16 cellular contexts compared by ENCODE assay signal in genomic region chr5:179276838-179277395, GRCh38.
DNase-seq lines count a peak whose midpoint lies in the region; ATAC-seq and TF ChIP-seq lines count a peak whose summit lies in the region.
"Had no signal": no experiment of that assay in that cellular context is flagged by ENCODE, and none has a peak within 500 bp of the region (broad histone marks: within the 10 kb centered on the region; RNA-seq: fewer than 3 reads in every experiment).

No MANE protein-coding gene starts in this region.

- H4K20me1 ChIP-seq in OCI-LY7 (ENCODE audit: insufficient read depth, low read length) = no peaks in the 10 kb centered on the region

- H3K27me3 ChIP-seq in duodenal mucosa (ENCODE audit: control insufficient read depth in 1 of 2, insufficient read depth in 2 of 2, low read length in 2 of 2) (no peaks in the 10 kb centered on the region), lower lobe of right lung (ENCODE audit: low read depth) (no peaks in the 10 kb centered on the region)

- H3K4me3 ChIP-seq in duodenal mucosa (ENCODE audit: low read depth in 1 of 2, low read length in 2 of 2) (no peak overlapping the region), lower lobe of right lung (no peak overlapping the region), OCI-LY7 (ENCODE audit: low read depth, low read length, poor library complexity, severe bottlenecking) (no peak overlapping the region)

- no peak overlapping the region for H2AFZ ChIP-seq in OCI-LY7 (ENCODE audit: low read length)

- no peak overlapping the region for H3K9ac ChIP-seq in duodenal mucosa (ENCODE audit: low read depth in 1 of 2, low read length in 2 of 2)

- H3K4me1 Mint-ChIP-seq in HFFc6 (ENCODE audit: low read depth) (peaks cover 60% of the 10 kb centered on the region), type B pancreatic cell (ENCODE audit: unreplicated experiment) (peaks cover 18% of the 10 kb centered on the region)
- H3K4me1 Mint-ChIP-seq in activated CD4-positive, alpha-beta T cell treated with anti-CD3 and anti-CD28 coated beads, Interleukin-2, amount 10 ng/mL, durations not matched to agents 24 days and 14 days = no peaks in the 10 kb centered on the region
- H3K4me1 Mint-ChIP-seq: activated naive CD4-positive, alpha-beta T cell treated with anti-CD3 and anti-CD28 coated beads, Interleukin-2, amount 50 U/mL, for 24 hours had no signal

- CTCF ChIA-PET in OCI-LY7 (lab: Charles Lee; ENCODE audit: unreplicated experiment) = no interaction called here

- intact Hi-C loops in lower lobe of right lung (cut with DNase I) (no loop called here), OCI-LY7 (cut with micrococcal nuclease; ENCODE audit: unreplicated experiment) (no loop called here)
- intact Hi-C loops in activated CD4-positive, alpha-beta T cell treated with anti-CD3 and anti-CD28 coated beads, Interleukin-2, amount 10 ng/mL, durations not matched to agents 24 days and 14 days (cut with micrococcal nuclease) = no loop called here

- no peaks in the 10 kb centered on the region for H3K36me3 ChIP-seq in duodenal mucosa (ENCODE audit: control insufficient read depth in 1 of 2, insufficient read depth in 2 of 2, low read length in 2 of 2)
- H3K36me3 ChIP-seq in lower lobe of right lung = peaks cover 3% of the 10 kb centered on the region
- H3K36me3 ChIP-seq in OCI-LY7 (ENCODE audit: insufficient read depth, low read length) = no peaks in the 10 kb centered on the region

- H3K27ac Mint-ChIP-seq in HFFc6 (peak overlapping the region; percentile 100), type B pancreatic cell (no peak overlapping the region)
- no peak overlapping the region for H3K27ac Mint-ChIP-seq in activated CD4-positive, alpha-beta T cell treated with anti-CD3 and anti-CD28 coated beads, Interleukin-2, amount 10 ng/mL, durations not matched to agents 24 days and 14 days
- H3K27ac Mint-ChIP-seq: activated naive CD4-positive, alpha-beta T cell treated with anti-CD3 and anti-CD28 coated beads, Interleukin-2, amount 50 U/mL, for 24 hours; T-helper 2 cell treated with Interferon-gamma antibody and Interleukin-4, amounts not matched to agents 5 μg/mL and 100 μg/mL, for 36 hours had no signal

- no peak for ATAC-seq in lower lobe of right lung
- ATAC-seq: stimulated activated naive CD8-positive, alpha-beta T cell treated with anti-CD3 and anti-CD28 coated beads, Interleukin-15, Interleukin-2, amounts not matched to agents 100 U/mL and 50 U/mL, for 24 hours had no signal

- H3K9me2 ChIP-seq in OCI-LY7 (ENCODE audit: insufficient read depth, low read length) = no peaks in the 10 kb centered on the region

- peak; percentile 67 for TF ChIP-seq CTCF in HFFc6 (IDR thresholded peaks at IDR 0.05)
- TF ChIP-seq CTCF in lower lobe of right lung (IDR thresholded peaks at IDR 0.05) = no peak
- TF ChIP-seq CTCF in type B pancreatic cell (conservative IDR thresholded peaks at IDR 0.05) = peak; percentile 37
- TF ChIP-seq CTCF in OCI-LY7 (conservative IDR thresholded peaks at IDR 0.05; ENCODE audit: low read length) = no peak

- POLR2A ChIA-PET in OCI-LY7 (lab: Charles Lee) = no interaction called here

- H3K9me3 Mint-ChIP-seq in HFFc6 (no peaks in the 10 kb centered on the region), type B pancreatic cell (no peaks in the 10 kb centered on the region)
- H3K9me3 Mint-ChIP-seq in activated CD4-positive, alpha-beta T cell treated with anti-CD3 and anti-CD28 coated beads, Interleukin-2, amount 10 ng/mL, durations not matched to agents 24 days and 14 days = no peaks in the 10 kb centered on the region
- H3K9me3 Mint-ChIP-seq: activated naive CD4-positive, alpha-beta T cell treated with anti-CD3 and anti-CD28 coated beads, Interleukin-2, amount 50 U/mL, for 24 hours; T-helper 2 cell treated with Interferon-gamma antibody and Interleukin-4, amounts not matched to agents 5 μg/mL and 100 μg/mL, for 36 hours had no signal

- DNase-seq in HFFc6 (no peak), lower lobe of right lung (peak; percentile 33), type B pancreatic cell (ENCODE audit: extremely low spot score, unreplicated experiment) (no peak), OCI-LY7 (ENCODE audit: low spot score) (no peak)
- no peak for DNase-seq in activated CD4-positive, alpha-beta T cell treated with anti-CD3 and anti-CD28 coated beads, Interleukin-2, amount 10 ng/mL, durations not matched to agents 24 days and 14 days
- DNase-seq in activated CD4-positive, alpha-beta T cell treated with anti-CD3 and anti-CD28 coated beads for 1 hour = no peak
- DNase-seq: activated CD8-positive, alpha-beta memory T cell treated with anti-CD3 and anti-CD28 coated beads for 24 hours; dermis blood vessel endothelial cell; Karpas-422; NCI-H2171; OCI-M1; stimulated activated CD4-positive, alpha-beta T cell treated with anti-CD3 and anti-CD28 coated beads, Interleukin-4, amount 100 ng/mL, for 24 hours; stimulated activated naive CD8-positive, alpha-beta T cell treated with anti-CD3 and anti-CD28 coated beads, Interleukin-15, Interleukin-2, amounts not matched to agents 100 U/mL and 50 U/mL, for 24 hours had no signal

- H3K9me3 ChIP-seq in duodenal mucosa (ENCODE audit: control insufficient read depth in 1 of 2, low read length in 2 of 2) (no peaks in the 10 kb centered on the region), lower lobe of right lung (no peaks in the 10 kb centered on the region), OCI-LY7 (ENCODE audit: low read length) (no peaks in the 10 kb centered on the region)

- H3K4me1 ChIP-seq in duodenal mucosa (ENCODE audit: control insufficient read depth in 1 of 2, insufficient read depth in 2 of 2, low read length in 2 of 2) (peaks cover 0 to 10% of the 10 kb centered on the region in 2 donors), lower lobe of right lung (peaks cover 38% of the 10 kb centered on the region), OCI-LY7 (ENCODE audit: insufficient read depth, low read length, poor library complexity, severe bottlenecking) (no peaks in the 10 kb centered on the region)

- H3K4me3 Mint-ChIP-seq in HFFc6 (no peak overlapping the region), type B pancreatic cell (no peak overlapping the region)
- H3K4me3 Mint-ChIP-seq in activated CD4-positive, alpha-beta T cell treated with anti-CD3 and anti-CD28 coated beads, Interleukin-2, amount 10 ng/mL, durations not matched to agents 24 days and 14 days = no peak overlapping the region
- H3K4me3 Mint-ChIP-seq: activated naive CD4-positive, alpha-beta T cell treated with anti-CD3 and anti-CD28 coated beads, Interleukin-2, amount 50 U/mL, for 24 hours; T-helper 2 cell treated with Interferon-gamma antibody and Interleukin-4, amounts not matched to agents 5 μg/mL and 100 μg/mL, for 36 hours had no signal

- H3K4me2 ChIP-seq in OCI-LY7 (ENCODE audit: low read length) = no peak overlapping the region

- no peaks in the 10 kb centered on the region for H3K79me2 ChIP-seq in OCI-LY7 (ENCODE audit: insufficient read depth, low read depth, low read length)

- H3K36me3 Mint-ChIP-seq in HFFc6 (ENCODE audit: low read depth) (no peaks in the 10 kb centered on the region), type B pancreatic cell (no peaks in the 10 kb centered on the region)
- no peaks in the 10 kb centered on the region for H3K36me3 Mint-ChIP-seq in activated CD4-positive, alpha-beta T cell treated with anti-CD3 and anti-CD28 coated beads, Interleukin-2, amount 10 ng/mL, durations not matched to agents 24 days and 14 days (ENCODE audit: low read depth)
- H3K36me3 Mint-ChIP-seq: activated naive CD4-positive, alpha-beta T cell treated with anti-CD3 and anti-CD28 coated beads, Interleukin-2, amount 50 U/mL, for 24 hours had no signal

- H3K27me3 Mint-ChIP-seq in HFFc6 (ENCODE audit: insufficient read depth) = peaks cover 1% of the 10 kb centered on the region; the same call in 1 of the 2 replicates
- peaks cover 5% of the 10 kb centered on the region for H3K27me3 Mint-ChIP-seq in type B pancreatic cell
- no peaks in the 10 kb centered on the region for H3K27me3 Mint-ChIP-seq in activated CD4-positive, alpha-beta T cell treated with anti-CD3 and anti-CD28 coated beads, Interleukin-2, amount 10 ng/mL, durations not matched to agents 24 days and 14 days
- H3K27me3 Mint-ChIP-seq: activated naive CD4-positive, alpha-beta T cell treated with anti-CD3 and anti-CD28 coated beads, Interleukin-2, amount 50 U/mL, for 24 hours had no signal

- peak overlapping the region; percentile 23 for H3K27ac ChIP-seq in duodenal mucosa (ENCODE audit: low read depth, low read length)
- H3K27ac ChIP-seq in lower lobe of right lung = peak overlapping the region; percentile 64
- H3K27ac ChIP-seq in OCI-LY7 (ENCODE audit: low read depth, low read length, poor library complexity, severe bottlenecking) = no peak overlapping the region

- BruUV-seq in OCI-LY7 (replicated peaks; lab: Mats Ljungman, UMichigan) = no TSS peak

Comparison
In these comparisons a context has a peak if more than half of its experiments do, and no peak if none do; other contexts are left out.
1. CTCF ChIP-seq: peak in HFFc6 (single experiment) and type B pancreatic cell (single experiment); none in lower lobe of right lung (single experiment) and OCI-LY7 (single experiment).